Comparison of ENCODE assay signal across 28 cellular contexts in the genomic region with DNA sequence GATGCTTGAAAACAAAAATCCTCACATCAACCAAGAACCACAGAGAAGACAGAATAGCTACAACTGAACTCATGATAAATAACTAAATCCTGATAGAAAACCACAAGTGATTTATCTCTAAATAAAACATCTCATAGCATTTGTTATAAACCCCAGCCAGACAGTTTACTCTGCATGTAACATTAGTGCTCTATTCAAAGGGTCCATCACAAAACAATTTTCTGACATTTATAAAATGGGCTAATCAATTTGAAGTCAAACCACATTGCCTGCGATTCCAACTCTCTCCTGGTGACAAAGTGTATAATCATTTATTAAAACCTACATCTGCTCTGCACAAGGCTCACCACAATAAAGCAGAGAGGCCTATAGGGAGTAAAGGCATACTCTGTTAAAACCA. TPM values are rescaled to one million over a fixed set of nuclear protein-coding genes. Genes with fewer than 3 reads are reported as not detected.
"Had no signal": no experiment of that assay in that cellular context is flagged by ENCODE, and none has a peak within 500 bp of the region (broad histone marks: within the 10 kb centered on the region; RNA-seq: fewer than 3 reads in every experiment).

No MANE protein-coding gene starts in this region.

- H3K27me3 Mint-ChIP-seq: activated B cell treated with CpG ODN at 0.5 μM for 24 hours; activated CD4-positive, alpha-beta memory T cell treated with anti-CD3 and anti-CD28 coated beads for 36 hours; activated CD4-positive, alpha-beta T cell treated with anti-CD3 and anti-CD28 coated beads, Interleukin-2, amount 10 ng/mL, durations not matched to agents 7 days and 5 days; activated naive CD8-positive, alpha-beta T cell treated with anti-CD3 and anti-CD28 coated beads, Interleukin-2, amount 10 ng/mL, durations not matched to agents 7 days and 5 days; brain; central memory CD8-positive, alpha-beta T cell; IgD-negative memory B cell had no signal

- H3K4me3 Mint-ChIP-seq: activated B cell treated with CpG ODN at 0.5 μM for 24 hours; activated CD4-positive, alpha-beta memory T cell treated with anti-CD3 and anti-CD28 coated beads for 36 hours; activated CD4-positive, alpha-beta T cell treated with anti-CD3 and anti-CD28 coated beads, Interleukin-2, amount 10 ng/mL, durations not matched to agents 7 days and 5 days; activated naive CD4-positive, alpha-beta T cell treated with anti-CD3 and anti-CD28 coated beads for 36 hours; activated naive CD8-positive, alpha-beta T cell treated with anti-CD3 and anti-CD28 coated beads, Interleukin-2, amount 10 ng/mL, durations not matched to agents 7 days and 5 days; activated T-helper 1 cell treated with anti-CD3 and anti-CD28 coated beads, Interleukin-12 subunit alpha, Interleukin-12 subunit beta, Interleukin-2, Interleukin-4 antibody, amounts not matched to agents 30 ng/mL and 10 ng/mL and 1 ng/mL, durations not matched to agents 14 hours and 24 hours and 36 hours; brain; central memory CD8-positive, alpha-beta T cell; IgD-negative memory B cell had no signal

- H3K9me3 Mint-ChIP-seq: activated B cell treated with CpG ODN at 0.5 μM for 24 hours; activated CD4-positive, alpha-beta memory T cell treated with anti-CD3 and anti-CD28 coated beads for 36 hours; activated CD4-positive, alpha-beta T cell treated with anti-CD3 and anti-CD28 coated beads, Interleukin-2, amount 10 ng/mL, durations not matched to agents 7 days and 5 days; activated naive CD4-positive, alpha-beta T cell treated with anti-CD3 and anti-CD28 coated beads for 36 hours; activated naive CD8-positive, alpha-beta T cell treated with anti-CD3 and anti-CD28 coated beads, Interleukin-2, amount 10 ng/mL, durations not matched to agents 7 days and 5 days; activated T-helper 1 cell treated with anti-CD3 and anti-CD28 coated beads, Interleukin-12 subunit alpha, Interleukin-12 subunit beta, Interleukin-2, Interleukin-4 antibody, amounts not matched to agents 30 ng/mL and 10 ng/mL and 1 ng/mL, durations not matched to agents 14 hours and 24 hours and 36 hours; central memory CD8-positive, alpha-beta T cell; IgD-negative memory B cell had no signal

- H3K27ac Mint-ChIP-seq: activated B cell treated with CpG ODN at 0.5 μM for 24 hours; activated CD4-positive, alpha-beta memory T cell treated with anti-CD3 and anti-CD28 coated beads for 36 hours; activated CD4-positive, alpha-beta T cell treated with anti-CD3 and anti-CD28 coated beads, Interleukin-2, amount 10 ng/mL, durations not matched to agents 7 days and 5 days; activated naive CD4-positive, alpha-beta T cell treated with anti-CD3 and anti-CD28 coated beads for 36 hours; activated naive CD8-positive, alpha-beta T cell treated with anti-CD3 and anti-CD28 coated beads, Interleukin-2, amount 10 ng/mL, durations not matched to agents 7 days and 5 days; activated T-helper 1 cell treated with anti-CD3 and anti-CD28 coated beads, Interleukin-12 subunit alpha, Interleukin-12 subunit beta, Interleukin-2, Interleukin-4 antibody, amounts not matched to agents 30 ng/mL and 10 ng/mL and 1 ng/mL, durations not matched to agents 14 hours and 24 hours and 36 hours had no signal

- DNase-seq: activated B cell treated with CpG ODN at 0.5 μM for 24 hours; activated CD4-positive, alpha-beta memory T cell treated with anti-CD3 and anti-CD28 coated beads for 36 hours; activated CD4-positive, alpha-beta T cell treated with anti-CD3 and anti-CD28 coated beads, Interleukin-2, amount 10 ng/mL, durations not matched to agents 7 days and 5 days; activated CD8-positive, alpha-beta memory T cell treated with anti-CD3 and anti-CD28 coated beads for 24 hours; activated gamma-delta T cell; activated naive CD4-positive, alpha-beta T cell treated with anti-CD3 and anti-CD28 coated beads for 36 hours; activated naive CD8-positive, alpha-beta T cell treated with anti-CD3 and anti-CD28 coated beads, Interleukin-2, amount 10 ng/mL, durations not matched to agents 7 days and 5 days; adrenal gland; aorta; MM.1S; NCI-H1105; NCI-H1436; NCI-H1694 treated with DMSO at 0.1 percent for 48 hours; NCI-H2029 treated with DMSO at 0.1 percent for 48 hours; NCI-H345; NCI-H510A; NCI-H69; NK-92 treated with Interleukin-12 subunit alpha and Interleukin-12 subunit beta, amount 100 ng/mL, for 24 hours; OCI-M1; RPMI8226; SW 1271 had no signal

- H3K4me1 Mint-ChIP-seq: activated B cell treated with CpG ODN at 0.5 μM for 24 hours; activated naive CD8-positive, alpha-beta T cell treated with anti-CD3 and anti-CD28 coated beads, Interleukin-2, amount 10 ng/mL, durations not matched to agents 7 days and 5 days had no signal

- H3K4me3 ChIP-seq: adrenal gland, SK-N-MC had no signal

- ATAC-seq: Panc1, Right ventricle myocardium inferior had no signal

RNA-seq across cellular contexts. Expression of gene HK3, which starts 57.6 kb away (rescaled TPM):
- total RNA-seq: activated naive CD4-positive, alpha-beta T cell treated with anti-CD3 and anti-CD28 coated beads for 36 hours had no signal
- polyA plus RNA-seq: IgD-negative memory B cell had no signal
